In genomic region chr1:157992813-157993178, GRCh38 we compare ENCODE assay signal across 9 cellular contexts. TPM values are rescaled to one million over a fixed set of nuclear protein-coding genes. Genes with fewer than 3 reads are reported as not detected.
DNase-seq lines count a peak whose midpoint lies in the region; FAIRE-seq and TF ChIP-seq lines count a peak whose summit lies in the region.
"Had no signal": no experiment of that assay in that cellular context is flagged by ENCODE, and none has a peak within 500 bp of the region (broad histone marks: within the 10 kb centered on the region; RNA-seq: fewer than 3 reads in every experiment).

No MANE protein-coding gene starts in this region.

- no peaks in the 10 kb centered on the region for H3K79me2 ChIP-seq in parathyroid adenoma

- no peaks in the 10 kb centered on the region for H3K9me3 ChIP-seq in SJSA1 (replicated peaks)
- H3K9me3 ChIP-seq in parathyroid adenoma (ENCODE audit: control insufficient read depth, low read length) = no peaks in the 10 kb centered on the region

- no peak for FAIRE-seq in D721Med (lab: Jason Lieb, UNC)
- FAIRE-seq: colon had no signal

- no peak for TF ChIP-seq CTCF in fibroblast of the aortic adventitia (IDR thresholded peaks at IDR 0.05; ENCODE audit: insufficient read depth, low read length)
- no peak for TF ChIP-seq CTCF in parathyroid adenoma (IDR thresholded peaks at IDR 0.05)
- no peak for TF ChIP-seq CTCF in D721Med (IDR thresholded peaks at IDR 0.05; ENCODE audit: insufficient read depth, missing control alignments)

- H3K36me3 ChIP-seq in SJSA1 (peaks cover 27% of the 10 kb centered on the region), parathyroid adenoma (ENCODE audit: control insufficient read depth, insufficient read depth, low read length) (no peaks in the 10 kb centered on the region)

- peak overlapping the region; percentile 60 for H2AFZ ChIP-seq in parathyroid adenoma

- peak overlapping the region; percentile 84 for H3K4me2 ChIP-seq in parathyroid adenoma (ENCODE audit: low read length)

- H3K4me1 ChIP-seq in SJSA1 (replicated peaks) (peaks cover 25% of the 10 kb centered on the region), parathyroid adenoma (no peaks in the 10 kb centered on the region)

- no peak overlapping the region for H3K9ac ChIP-seq in parathyroid adenoma

- H3K27ac ChIP-seq in SJSA1 = peak overlapping the region; percentile 83
- no peak overlapping the region for H3K27ac ChIP-seq in parathyroid adenoma

- in situ Hi-C loops in Caki2 (cut with HindIII; ENCODE audit: low pct_unique_long_range_greater_than_20kb, low sequenced_read_pairs) = no loop called here

- H3K4me3 ChIP-seq in SJSA1 (peak overlapping the region; percentile 85), fibroblast of the aortic adventitia (ENCODE audit: low read depth, low read length) (peak overlapping the region; percentile 90), parathyroid adenoma (ENCODE audit: low read depth, low read length) (peak overlapping the region; percentile 23)

- H3K27me3 ChIP-seq in SJSA1 (replicated peaks) (0 out of 2 replicates have a peak, but pooled peaks cover 3% of the 10 kb centered on the region), parathyroid adenoma (ENCODE audit: control insufficient read depth, insufficient read depth, low read length) (no peaks in the 10 kb centered on the region)

- DNase-seq in Caki2 (ENCODE audit: low read depth) (peak; percentile 74), SJSA1 (ENCODE audit: low read depth in 1 of 2, low spot score in 2 of 2) (peak in 1 of 2 experiments; percentile 65), fibroblast of the aortic adventitia (ENCODE audit: low read depth) (peak; percentile 46), dedifferentiated amniotic fluid mesenchymal stem cell (ENCODE audit: extremely low spot score) (no peak), mucosa of gallbladder (ENCODE audit: low spot score) (no peak), D721Med (ENCODE audit: insufficient read length, low spot score) (no peak), GM19240 (ENCODE audit: insufficient read length, low spot score) (no peak)

RNA-seq across cellular contexts. Expression of gene KIRREL1, which starts 0.6 kb away (rescaled TPM):
- 62.9 and 80.2 TPM in 2 replicates for total RNA-seq in Caki2 (2014; rRNA removed; shearing (Covaris generic); ENCODE audit: low replicate concordance)
- total RNA-seq in SJSA1 (2014; rRNA removed; shearing (Covaris generic)) = 83.9 and 123 TPM in 2 replicates
- total RNA-seq in fibroblast of the aortic adventitia (ENCODE audit: low replicate concordance) (96.8 and 96.9 TPM in 2 replicates), mucosa of gallbladder (26.8 TPM)

Comparison
In these comparisons a context has a peak if more than half of its experiments do, and no peak if none do; other contexts are left out.
1. DNase-seq: peak in Caki2 (single experiment) and fibroblast of the aortic adventitia (single experiment); none in dedifferentiated amniotic fluid mesenchymal stem cell (single experiment), mucosa of gallbladder (single experiment), D721Med (single experiment) and GM19240 (single experiment).
2. H3K4me3 ChIP-seq: peak in every context shown above with its lines; median percentile 90 in fibroblast of the aortic adventitia; 85 in SJSA1; 23 in parathyroid adenoma.